33 cellular contexts compared by ENCODE assay signal in genomic region chr6:142235247-142235646, GRCh38.
"Had no signal": no experiment of that assay in that cellular context is flagged by ENCODE, and none has a peak within 500 bp of the region (broad histone marks: within the 10 kb centered on the region; RNA-seq: fewer than 3 reads in every experiment).

No MANE protein-coding gene starts in this region.

- H3K4me3 ChIP-seq: K562 had no signal

- DNase-seq: activated CD4-positive, alpha-beta memory T cell treated with anti-CD3 and anti-CD28 coated beads, Interleukin-2, amount 10 ng/mL, durations not matched to agents 7 days and 5 days; activated CD4-positive, alpha-beta T cell treated with anti-CD3 and anti-CD28 coated beads for 1 hour; activated CD4-positive, alpha-beta T cell treated with anti-CD3 and anti-CD28 coated beads for 48 hours; activated CD4-positive, CD25-positive, alpha-beta regulatory T cell; activated CD8-positive, alpha-beta memory T cell treated with anti-CD3 and anti-CD28 coated beads for 24 hours; activated CD8-positive, alpha-beta memory T cell treated with anti-CD3 and anti-CD28 coated beads, Interleukin-2, amount 10 ng/mL, durations not matched to agents 7 days and 5 days; activated CD8-positive, alpha-beta memory T cell treated with anti-CD3 and anti-CD28 coated beads, Interleukin-2, amount 50 U/mL, for 48 hours; activated effector memory CD4-positive, alpha-beta T cell treated with Interleukin-2 at 50 U/mL for 16 hours; activated naive CD4-positive, alpha-beta T cell treated with anti-CD3 and anti-CD28 coated beads, Interleukin-2, amount 10 ng/mL, durations not matched to agents 7 days and 5 days; activated naive CD8-positive, alpha-beta T cell treated with anti-CD3 and anti-CD28 coated beads, Interleukin-2, amount 50 U/mL, for 24 hours; activated T-cell treated with anti-CD3 and anti-CD28 coated beads, Interleukin-2, amount 50 U/mL, for 48 hours; anterior cingulate cortex; central memory CD4-positive, alpha-beta T cell; NCI-H1092 treated with DMSO at 0.1 percent for 48 hours; NCI-H1417; NCI-H146; NCI-H187; NCI-H2029 treated with DMSO at 0.1 percent for 48 hours; NCI-H2107; NCI-H226; NCI-H446 treated with DMSO at 0.1 percent for 48 hours; NCI-H524; PC-3; SIG-M5; SW 1271; T-helper 1 cell; T-helper 2 cell; T-helper 9 cell had no signal

- H3K27ac ChIP-seq: RWPE1, VCaP had no signal

- ATAC-seq: activated CD8-positive, alpha-beta memory T cell treated with anti-CD3 and anti-CD28 coated beads, Interleukin-2, amount 10 ng/mL, durations not matched to agents 7 days and 5 days; activated naive CD8-positive, alpha-beta T cell treated with anti-CD3 and anti-CD28 coated beads, Interleukin-2, amount 50 U/mL, for 24 hours; K562; PC-3; Right ventricle myocardium inferior had no signal

- FAIRE-seq: K562, RCC 7860 had no signal
